20 cellular contexts compared by ENCODE assay signal in the genomic region with DNA sequence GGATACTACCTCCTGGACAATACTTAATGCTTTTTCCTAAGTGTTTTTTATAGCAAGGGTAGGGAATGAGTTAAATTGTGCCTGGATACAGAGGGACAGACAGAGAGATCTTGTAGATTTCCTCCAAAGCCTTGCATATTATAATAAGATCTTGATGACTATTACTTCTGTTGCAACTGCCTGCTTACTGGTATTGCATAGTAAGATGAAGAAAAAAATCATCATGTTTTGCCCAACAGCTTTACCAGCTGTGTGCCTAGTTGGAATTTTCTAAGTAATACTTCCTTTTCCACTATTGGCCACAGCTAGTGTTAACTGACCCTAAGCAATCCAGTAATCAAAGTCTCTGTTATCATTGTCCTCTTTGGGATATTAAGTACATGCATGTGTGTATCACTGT.
DNase-seq lines count a peak whose midpoint lies in the region; ATAC-seq and TF ChIP-seq lines count a peak whose summit lies in the region.
"Had no signal": no experiment of that assay in that cellular context is flagged by ENCODE, and none has a peak within 500 bp of the region (broad histone marks: within the 10 kb centered on the region; RNA-seq: fewer than 3 reads in every experiment).

No MANE protein-coding gene starts in this region.

- H3K4me3 ChIP-seq in ACC112 (ENCODE audit: low read depth, low read length) (no peak overlapping the region), fibroblast of villous mesenchyme (ENCODE audit: low read depth, low read length) (no peak overlapping the region)
- H3K4me3 ChIP-seq: SJSA1 had no signal

- no peak overlapping the region for H2AFZ ChIP-seq in ACC112 (ENCODE audit: low read length, unreplicated experiment)

- TF ChIP-seq CTCF in fibroblast of villous mesenchyme (IDR thresholded peaks at IDR 0.05; ENCODE audit: insufficient read depth, low read depth, low read length) = no peak

- DNase-seq in GM04503 (ENCODE audit: low read depth) = peak; percentile 27
- DNase-seq in amniotic epithelial cell (ENCODE audit: low read depth) = peak; percentile 80
- peak; percentile 18 for DNase-seq in fibroblast of villous mesenchyme (ENCODE audit: low read depth)
- no peak for DNase-seq in NCI-H510A treated with DMSO at 0.1 percent for 48 hours (lab: John Stamatoyannopoulos, UW)
- DNase-seq: 8988T, AML-193, COR-L47, EL, H9, KBM-7, NCI-H1436, NCI-H2029 treated with DMSO at 0.1 percent for 48 hours, NCI-H510A, NCI-H82, PC-3 had no signal

- H3K4me1 ChIP-seq in ACC112 (ENCODE audit: control insufficient read depth, insufficient read depth, low read length, unreplicated experiment) = peaks cover 32% of the 10 kb centered on the region
- H3K4me1 ChIP-seq: SJSA1 had no signal

- no peaks in the 10 kb centered on the region for H3K27me3 ChIP-seq in ACC112 (ENCODE audit: insufficient read depth, low read length)
- H3K27me3 ChIP-seq: SJSA1 had no signal

- H3K27ac ChIP-seq in ACC112 (ENCODE audit: low read depth, low read length) = peak overlapping the region; percentile 16; the same call in 1 of the 2 replicates
- H3K27ac ChIP-seq: SJSA1 had no signal

- ATAC-seq in HG03520 (IDR thresholded peaks at IDR 0.05; ENCODE audit: unreplicated experiment) (no peak), GM18502 (IDR thresholded peaks at IDR 0.05; ENCODE audit: poor library complexity, unreplicated experiment) (no peak), HG03354 (IDR thresholded peaks at IDR 0.05; ENCODE audit: poor library complexity, severe bottlenecking, unreplicated experiment) (no peak)
- ATAC-seq: PC-3 had no signal

- no peaks in the 10 kb centered on the region for H3K79me2 ChIP-seq in ACC112 (ENCODE audit: control insufficient read depth, insufficient read depth, low read length, unreplicated experiment)

- no peaks in the 10 kb centered on the region for H3K36me3 ChIP-seq in ACC112 (ENCODE audit: insufficient read depth, low read length)
- H3K36me3 ChIP-seq: SJSA1 had no signal
